In the genomic region with DNA sequence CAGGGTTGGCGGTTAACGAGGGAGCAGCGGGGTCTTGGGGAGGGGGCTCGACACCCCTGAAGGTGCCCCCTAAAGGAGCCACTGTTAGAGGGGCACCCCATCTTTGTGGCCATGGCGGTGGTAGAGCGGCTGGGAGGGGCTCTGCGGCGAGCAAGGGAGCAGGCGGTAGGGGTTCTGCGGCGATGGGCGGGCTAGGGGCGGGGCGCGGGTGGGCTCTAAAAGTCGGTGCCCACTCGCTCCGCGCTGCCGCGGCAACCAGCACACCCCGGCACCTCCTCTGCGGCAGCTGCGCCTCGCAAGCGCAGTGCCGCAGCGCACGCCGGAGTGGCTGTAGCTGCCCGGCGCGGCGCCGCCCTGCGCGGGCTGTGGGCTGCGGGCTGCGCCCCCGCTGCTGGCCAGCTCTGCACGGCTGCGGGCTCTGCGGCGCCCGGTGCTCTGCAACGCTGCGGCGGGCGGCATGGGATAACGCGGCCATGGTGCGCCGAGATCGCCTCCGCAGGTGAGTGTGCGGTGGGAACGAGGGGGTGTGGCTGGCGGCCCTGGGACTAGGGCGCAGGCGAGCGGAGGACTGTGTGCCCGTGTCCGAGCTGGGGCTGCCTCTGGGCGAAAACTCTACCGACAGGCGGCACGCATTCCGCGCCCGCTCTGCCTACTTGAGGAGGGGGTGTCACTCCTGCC, we compare ENCODE assay signal across 8 cellular contexts. TPM values are rescaled to one million over a fixed set of nuclear protein-coding genes. Genes with fewer than 3 reads are reported as not detected.
DNase-seq lines count a peak whose midpoint lies in the region; ATAC-seq lines count a peak whose summit lies in the region.

MEST (plus strand) TSS at position 245 of the 678 bp plus-strand sequence; CDS start at position 474, 229 bp downstream.

- peak; percentile 25 for DNase-seq in stimulated activated CD4-positive, alpha-beta T cell treated with anti-CD3 and anti-CD28 coated beads, Interleukin-15, amount 100 ng/mL, for 24 hours
- no peak for DNase-seq in stimulated activated CD4-positive, alpha-beta T cell treated with anti-CD3 and anti-CD28 coated beads, Interleukin-4, amount 100 ng/mL, for 4 hours
- DNase-seq in head of caudate nucleus (peak in 38 of 42 donors; percentile 23 to 79 (median 50)), posterior cingulate gyrus (peak; percentile 16 to 92 (median 54)), hippocampal formation (lab: John Stamatoyannopoulos, UW) (no peak)

- H3K27me3 Mint-ChIP-seq in activated T-helper 17 cell treated with anti-CD3 and anti-CD28 coated beads, Interleukin-2, amount 50 U/mL, for 72 hours = peaks cover 30% of the 10 kb centered on the region

- H3K9me3 Mint-ChIP-seq in activated T-helper 17 cell treated with anti-CD3 and anti-CD28 coated beads, Interleukin-2, amount 50 U/mL, for 72 hours = no peaks in the 10 kb centered on the region

- H3K36me3 Mint-ChIP-seq in activated T-helper 17 cell treated with anti-CD3 and anti-CD28 coated beads, Interleukin-2, amount 50 U/mL, for 72 hours (ENCODE audit: low read depth) = peaks cover 4% of the 10 kb centered on the region

- peaks cover 4% of the 10 kb centered on the region for H3K4me1 Mint-ChIP-seq in activated T-helper 17 cell treated with anti-CD3 and anti-CD28 coated beads, Interleukin-2, amount 50 U/mL, for 72 hours

- peak; percentile 9 for ATAC-seq in activated T-helper 17 cell treated with anti-CD3 and anti-CD28 coated beads, Interleukin-2, amount 50 U/mL, for 72 hours (replicated peaks)
- ATAC-seq in HG02759 (IDR thresholded peaks at IDR 0.05; ENCODE audit: unreplicated experiment) (no peak), GM18867 (IDR thresholded peaks at IDR 0.05; ENCODE audit: unreplicated experiment) (no peak)

- peak within 1 kb of the TSS; percentile 59 for H3K4me3 Mint-ChIP-seq in activated T-helper 17 cell treated with anti-CD3 and anti-CD28 coated beads, Interleukin-2, amount 50 U/mL, for 72 hours

- H3K27ac Mint-ChIP-seq in activated T-helper 17 cell treated with anti-CD3 and anti-CD28 coated beads, Interleukin-2, amount 50 U/mL, for 72 hours = no peak within 1 kb of the TSS

- intact Hi-C loops in head of caudate nucleus (cut with DNase I) (no loop called here), posterior cingulate gyrus (cut with DNase I) (loop anchor here (5.0 kb wide), 1 partner anchor 215 kb away; no protein-coding TSS in a partner anchor)

RNA-seq across cellular contexts. Expression of gene MEST, which starts in this region (rescaled TPM):
- total RNA-seq in activated T-helper 17 cell treated with anti-CD3 and anti-CD28 coated beads, Interleukin-2, amount 50 U/mL, for 72 hours = 1 to 10 TPM in 1 of 2 donors, under 1 TPM in 1; 0.99 to 1.5 TPM

Comparison
In these comparisons a context has a peak if more than half of its experiments do, and no peak if none do; other contexts are left out.
1. DNase-seq: peak in stimulated activated CD4-positive, alpha-beta T cell treated with anti-CD3 and anti-CD28 coated beads, Interleukin-15, amount 100 ng/mL, for 24 hours (single experiment), head of caudate nucleus (38 of 42) and posterior cingulate gyrus (10 of 10); none in stimulated activated CD4-positive, alpha-beta T cell treated with anti-CD3 and anti-CD28 coated beads, Interleukin-4, amount 100 ng/mL, for 4 hours (0 of 2) and hippocampal formation (0 of 2).